8 cellular contexts compared by ENCODE assay signal in genomic region chr4:106369456-106370060, GRCh38. TPM values are rescaled to one million over a fixed set of nuclear protein-coding genes. Genes with fewer than 3 reads are reported as not detected.
A peak's percentile ranks its signal among the peaks of the same experiment; 100 is the strongest.
DNase-seq lines count a peak whose midpoint lies in the region; ATAC-seq, FAIRE-seq and TF ChIP-seq lines count a peak whose summit lies in the region.

No MANE protein-coding gene starts in this region.

- H3K4me3 Mint-ChIP-seq in activated CD8-positive, alpha-beta T cell treated with anti-CD3 and anti-CD28 coated beads for 36 hours: no peak overlapping the region

- H3K27ac ChIP-seq in AG04450 (ENCODE audit: low read depth, low read length) (no peak overlapping the region), iPS DF 6.9 (ENCODE audit: low read length) (no peak overlapping the region)

- TF ChIP-seq CTCF in AG04450 (IDR thresholded peaks at IDR 0.05; ENCODE audit: low read depth, low read length) (peak; percentile 82), HFF-Myc (IDR thresholded peaks at IDR 0.05; ENCODE audit: low read depth, low read length, missing control alignments) (peak; percentile 67)
- peak; percentile 49 for TF ChIP-seq CTCF in activated CD8-positive, alpha-beta T cell treated with anti-CD3 and anti-CD28 coated beads for 36 hours (IDR thresholded peaks at IDR 0.05)

- no peaks in the 10 kb centered on the region for H3K9me3 Mint-ChIP-seq in activated CD8-positive, alpha-beta T cell treated with anti-CD3 and anti-CD28 coated beads for 36 hours

- no peaks in the 10 kb centered on the region for H3K36me3 Mint-ChIP-seq in activated CD8-positive, alpha-beta T cell treated with anti-CD3 and anti-CD28 coated beads for 36 hours (ENCODE audit: low read depth)

- H3K4me1 Mint-ChIP-seq in activated CD8-positive, alpha-beta T cell treated with anti-CD3 and anti-CD28 coated beads for 36 hours (ENCODE audit: low read depth): no peaks in the 10 kb centered on the region

- WGBS in iPS DF 6.9 (ENCODE audit: insufficient coverage, insufficient read length): 100% methylated on average over 1 of the region's 6 CpGs

- no peak overlapping the region for H3K27ac Mint-ChIP-seq in activated CD8-positive, alpha-beta T cell treated with anti-CD3 and anti-CD28 coated beads for 36 hours

- H3K9me3 ChIP-seq in AG04450 (ENCODE audit: control insufficient read depth, insufficient read depth, low read length) (no peaks in the 10 kb centered on the region), iPS DF 6.9 (ENCODE audit: control insufficient read depth, insufficient read depth, low read length) (no peaks in the 10 kb centered on the region)

- H3K4me1 ChIP-seq in iPS DF 6.9 (ENCODE audit: control insufficient read depth, insufficient read depth, low read length): no peaks in the 10 kb centered on the region

- H3K27me3 ChIP-seq in AG04450 (ENCODE audit: control insufficient read depth, insufficient read depth, low read length) (no peaks in the 10 kb centered on the region), iPS DF 6.9 (ENCODE audit: control insufficient read depth, insufficient read depth, low read length) (no peaks in the 10 kb centered on the region)

- peak; percentile 60 for ATAC-seq in activated CD8-positive, alpha-beta T cell treated with anti-CD3 and anti-CD28 coated beads for 36 hours
- no peak for ATAC-seq in stimulated activated naive CD8-positive, alpha-beta T cell treated with anti-CD3 and anti-CD28 coated beads, Interleukin-15, Interleukin-2, amounts not matched to agents 100 U/mL and 50 U/mL, for 24 hours

- no peaks in the 10 kb centered on the region for H3K36me3 ChIP-seq in iPS DF 6.9 (ENCODE audit: control insufficient read depth, insufficient read depth, low read length)

- CTCF ChIA-PET in AG04450 (lab: Charles Lee): interaction anchor here (0.5 to 4.9 kb wide), 39 partner anchors 10 to 1296 kb away, joined by 3 to 66 read pairs (median 4); no protein-coding TSS in a partner anchor
- CTCF ChIA-PET in activated CD8-positive, alpha-beta T cell treated with anti-CD3 and anti-CD28 coated beads for 36 hours (lab: Charles Lee): interaction anchor here (1.0 to 2.0 kb wide), 12 partner anchors 9 to 528 kb away, joined by 3 to 8 read pairs (median 4); no protein-coding TSS in a partner anchor

- H3K4me3 ChIP-seq in AG04450 (ENCODE audit: low read depth, low read length): no peak overlapping the region
- H3K4me3 ChIP-seq in HFF-Myc (replicated peaks; ENCODE audit: low read depth, low read length): no peak overlapping the region
- H3K4me3 ChIP-seq in iPS DF 6.9 (ENCODE audit: low read length): no peak overlapping the region

- peaks cover 24% of the 10 kb centered on the region for H3K27me3 Mint-ChIP-seq in activated CD8-positive, alpha-beta T cell treated with anti-CD3 and anti-CD28 coated beads for 36 hours

- intact Hi-C loops in activated CD8-positive, alpha-beta T cell treated with anti-CD3 and anti-CD28 coated beads for 36 hours (cut with micrococcal nuclease): loop anchor here (5.0 to 10.0 kb wide), 2 partner anchors 133 to 805 kb away; no protein-coding TSS in a partner anchor

- DNase-seq in AG04450 (ENCODE audit: low read depth, low spot score) (peak; percentile 61), HFF-Myc (ENCODE audit: extremely low read depth, low read depth) (peak; percentile 75), NCI-H1105 (lab: John Stamatoyannopoulos, UW) (peak; percentile 5), iPS DF 6.9 (ENCODE audit: low read depth, low spot score) (peak; percentile 39)
- peak; percentile 56 for DNase-seq in activated CD8-positive, alpha-beta T cell treated with anti-CD3 and anti-CD28 coated beads for 36 hours
- DNase-seq in stimulated activated naive CD8-positive, alpha-beta T cell treated with anti-CD3 and anti-CD28 coated beads, Interleukin-15, Interleukin-2, amounts not matched to agents 100 U/mL and 50 U/mL, for 24 hours: peak; percentile 20
- no peak for DNase-seq in stimulated activated CD4-positive, alpha-beta T cell treated with anti-CD3 and anti-CD28 coated beads, Interleukin-2, amount 100 ng/mL, for 24 hours

- FAIRE-seq in G401.6 (lab: Jason Lieb, UNC): peak; percentile 90

- POLR2A ChIA-PET in AG04450 (lab: Yijun Ruan, JAX): no interaction called here
- POLR2A ChIA-PET in activated CD8-positive, alpha-beta T cell treated with anti-CD3 and anti-CD28 coated beads for 36 hours (lab: Charles Lee): no interaction called here

RNA-seq across cellular contexts. Expression of gene GIMD1, which starts 1.0 kb away (rescaled TPM):
- polyA plus RNA-seq in AG04450 (2011; rRNA removed): not detected in 2 replicates
- polyA minus RNA-seq in AG04450 (2011; rRNA and poly(A)+ RNA removed): not detected in 2 replicates
- total RNA-seq in activated CD8-positive, alpha-beta T cell treated with anti-CD3 and anti-CD28 coated beads for 36 hours: not detected

RNA-seq across cellular contexts. Expression of gene AIMP1, which starts 53.2 kb away (rescaled TPM):
- polyA plus RNA-seq in AG04450 (2011; rRNA removed): 35.3 and 52.9 TPM in 2 replicates
- polyA minus RNA-seq in AG04450 (2011; rRNA and poly(A)+ RNA removed): 3.1 and 7.2 TPM in 2 replicates
- total RNA-seq in activated CD8-positive, alpha-beta T cell treated with anti-CD3 and anti-CD28 coated beads for 36 hours: 10 to 100 TPM; 73.4 to 74.0 TPM

RNA-seq across cellular contexts. Expression of gene TBCK, which starts 53.5 kb away (rescaled TPM):
- 34.4 and 48.4 TPM in 2 replicates for polyA plus RNA-seq in AG04450 (2011; rRNA removed)
- polyA minus RNA-seq in AG04450 (2011; rRNA and poly(A)+ RNA removed): 36.5 and 58.8 TPM in 2 replicates
- total RNA-seq in activated CD8-positive, alpha-beta T cell treated with anti-CD3 and anti-CD28 coated beads for 36 hours: 10 to 100 TPM; 24.9 to 30.1 TPM

Comparison
In these comparisons a context has a peak if more than half of its experiments do, and no peak if none do; other contexts are left out.
1. DNase-seq: peak in AG04450 (single experiment), HFF-Myc (single experiment), NCI-H1105 (single experiment), activated CD8-positive, alpha-beta T cell treated with anti-CD3 and anti-CD28 coated beads for 36 hours (single experiment), iPS DF 6.9 (single experiment) and stimulated activated naive CD8-positive, alpha-beta T cell treated with anti-CD3 and anti-CD28 coated beads, Interleukin-15, Interleukin-2, amounts not matched to agents 100 U/mL and 50 U/mL, for 24 hours (single experiment); none in stimulated activated CD4-positive, alpha-beta T cell treated with anti-CD3 and anti-CD28 coated beads, Interleukin-2, amount 100 ng/mL, for 24 hours (0 of 2).
2. Peak in every context shown above with its lines, with median percentiles within 50 percentile points of each other: CTCF ChIP-seq.